Comparison of ENCODE assay signal across 8 cellular contexts in the genomic region with DNA sequence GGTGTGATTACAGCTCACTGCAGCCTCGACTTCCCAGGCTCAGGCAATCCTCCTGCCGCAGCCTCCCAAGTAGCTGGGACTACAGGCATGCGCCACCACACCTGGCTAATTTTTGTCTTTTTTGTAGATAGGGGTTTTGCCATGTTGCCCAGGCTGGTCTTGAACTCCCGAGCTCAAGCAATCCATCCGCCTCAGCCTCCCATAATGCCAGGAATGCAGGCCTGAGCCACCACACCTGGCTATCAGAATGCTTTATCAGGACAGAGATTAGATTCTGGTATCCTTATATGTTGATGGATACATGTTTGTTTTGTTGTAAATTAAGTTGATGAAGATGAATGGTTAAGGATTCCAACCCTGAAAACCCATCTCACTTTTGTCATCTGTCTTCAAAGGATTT. TPM values are rescaled to one million over a fixed set of nuclear protein-coding genes. Genes with fewer than 3 reads are reported as not detected.
"Had no signal": no experiment of that assay in that cellular context is flagged by ENCODE, and none has a peak within 500 bp of the region (broad histone marks: within the 10 kb centered on the region; RNA-seq: fewer than 3 reads in every experiment).

No MANE protein-coding gene starts in this region.

- H3K4me3 ChIP-seq: GM23248, GM23338, HAP-1 had no signal

- H3K9ac ChIP-seq: GM23248 had no signal

- H3K27ac ChIP-seq: GM23248 had no signal

- H3K9me3 ChIP-seq: HAP-1 had no signal

- H3K4me1 ChIP-seq: HAP-1 had no signal

- H2AFZ ChIP-seq: GM23248, GM23338 had no signal

- DNase-seq: GM23248, H7, H9, HCEC 1CT, HFFc6 had no signal

- H3K4me2 ChIP-seq: GM23338 had no signal

RNA-seq across cellular contexts. Expression of a gene that starts 24.2 kb away (rescaled TPM):
- polyA plus RNA-seq: GM23248, GM23338 had no signal

RNA-seq across cellular contexts. Expression of a gene that starts 32.2 kb away (rescaled TPM):
- polyA plus RNA-seq: GM23248, GM23338, H1 had no signal

RNA-seq across cellular contexts. Expression of a gene that starts 48.5 kb away (rescaled TPM):
- polyA plus RNA-seq: GM23248, GM23338, H1 had no signal

RNA-seq across cellular contexts. Expression of a gene that starts 52.9 kb away (rescaled TPM):
- polyA plus RNA-seq: GM23248 had no signal
